Comparison of ENCODE assay signal across 9 cellular contexts in genomic region chr1:44696789-44697188, GRCh38. TPM values are rescaled to one million over a fixed set of nuclear protein-coding genes. Genes with fewer than 3 reads are reported as not detected.
A peak's percentile ranks its signal among the peaks of the same experiment; 100 is the strongest.
DNase-seq lines count a peak whose midpoint lies in the region; ATAC-seq, FAIRE-seq and TF ChIP-seq lines count a peak whose summit lies in the region.
"Had no signal": no experiment of that assay in that cellular context is flagged by ENCODE, and none has a peak within 500 bp of the region (broad histone marks: within the 10 kb centered on the region; RNA-seq: fewer than 3 reads in every experiment).

No MANE protein-coding gene starts in this region.

- no peak overlapping the region for H2AFZ ChIP-seq in K562 (ENCODE audit: low read depth, low read length)

- CTCF ChIA-PET in K562 (lab: Yijun Ruan, JAX; ENCODE audit: low intra/inter-chr PET ratio), result no interaction called here

- in situ Hi-C loops in K562 (cut with MboI), result no loop called here

- POLR2A ChIA-PET in K562 (lab: Yijun Ruan, JAX), result interaction anchor here (0.6 to 3.7 kb wide), 11 partner anchors 9 to 932 kb away, joined by 3 to 28 read pairs (median 3); partner anchors contain the start of gene RPS8

- H3K9me1 ChIP-seq in K562 (ENCODE audit: control insufficient read depth, insufficient read depth, low read length), result no peaks in the 10 kb centered on the region

- H3K4me1 ChIP-seq in K562 (replicated peaks in 1 of 2; ENCODE audit: control insufficient read depth in 2 of 2, insufficient read depth in 2 of 2, low read length in 2 of 2), result no peaks in the 10 kb centered on the region

- no peak overlapping the region for H3K9ac ChIP-seq in K562 (ENCODE audit: insufficient read depth in 1 of 2, low read depth in 2 of 2, low read length in 2 of 2)

- H3K4me1 Mint-ChIP-seq in T-helper 17 cell, result peaks cover 6% of the 10 kb centered on the region

- no TSS peak for BruUV-seq in K562 (replicated peaks; lab: Mats Ljungman, UMichigan)

- ATAC-seq in T-helper 17 cell (peak; percentile 87), K562 (no peak), HG02610 (IDR thresholded peaks at IDR 0.05; ENCODE audit: unreplicated experiment) (no peak), GM18520 (IDR thresholded peaks at IDR 0.05; ENCODE audit: unreplicated experiment) (no peak)

- H3K27ac ChIP-seq in K562 (ENCODE audit: extremely low read depth, low read depth, low read length), result no peak overlapping the region

- no peaks in the 10 kb centered on the region for H4K20me1 ChIP-seq in K562 (replicated peaks; ENCODE audit: control insufficient read depth, insufficient read depth, low read length)

- intact Hi-C loops in K562 (cut with micrococcal nuclease), result no loop called here

- no peaks in the 10 kb centered on the region for H3K9me3 ChIP-seq in T-helper 17 cell (ENCODE audit: control insufficient read depth, low read length, poor library complexity, severe bottlenecking)
- no peaks in the 10 kb centered on the region for H3K9me3 ChIP-seq in K562 (replicated peaks; ENCODE audit: control insufficient read depth, insufficient read depth, low read depth, low read length)

- DNase-seq in activated T-cell treated with anti-CD3 and anti-CD28 coated beads for 1 hour (ENCODE audit: low read depth) (peak; percentile 22), activated T-cell treated with anti-CD3 and anti-CD28 coated beads for 4 hours (no peak), T-helper 17 cell (no peak), K562 (ENCODE audit: extremely low read depth in 1 of 4, low spot score in 3 of 4) (no peak), SW 1271 (lab: John Stamatoyannopoulos, UW) (no peak)
- peak; percentile 12 for DNase-seq in stimulated activated naive CD4-positive, alpha-beta T cell treated with Interleukin-2 at 50 U/mL for 16 hours (lab: John Stamatoyannopoulos, UW)

- no peak for TF ChIP-seq CTCF in K562 (IDR thresholded peaks at IDR 0.05 in 2 of 3, conservative IDR thresholded peaks at IDR 0.05 in 1 of 3; ENCODE audit: insufficient read depth in 2 of 3, low read depth in 1 of 3, low read length in 3 of 3)

- TF ChIP-seq POLR2A in K562 (conservative IDR thresholded peaks at IDR 0.05), result no peak

- peaks cover 2% of the 10 kb centered on the region for H3K36me3 Mint-ChIP-seq in T-helper 17 cell (ENCODE audit: low read depth)

- H3K4me2 ChIP-seq in K562 (ENCODE audit: insufficient read depth, low read length), result no peak overlapping the region

- FAIRE-seq in K562 (lab: Jason Lieb, UNC), result no peak
- FAIRE-seq: keratinocyte had no signal

- H3K27me3 Mint-ChIP-seq in T-helper 17 cell, result peaks cover 10% of the 10 kb centered on the region

- no peaks in the 10 kb centered on the region for H3K36me3 ChIP-seq in K562 (ENCODE audit: control insufficient read depth, insufficient read depth, low read length)

- no peaks in the 10 kb centered on the region for H3K79me2 ChIP-seq in K562 (ENCODE audit: control insufficient read depth, insufficient read depth, low read length)

- H3K27ac Mint-ChIP-seq in T-helper 17 cell, result peak overlapping the region; percentile 53

- no peak for TF ChIP-seq EP300 in K562 (IDR thresholded peaks at IDR 0.05; ENCODE audit: low read length)

- peak overlapping the region; percentile 47 for H3K4me3 Mint-ChIP-seq in T-helper 17 cell

- peaks cover 12 to 20% of the 10 kb centered on the region in 2 experiments; a peak in 4 of 5 replicates for H3K27me3 ChIP-seq in K562 (ENCODE audit: control insufficient read depth in 2 of 2, insufficient read depth in 2 of 2, low read length in 2 of 2)

- H3K4me3 ChIP-seq in K562, result no peak overlapping the region

- WGBS in K562 (ENCODE audit: insufficient coverage, low coverage, missing lambda C conversion rate), result 3% methylated on average over 5 of the region's 5 CpGs

- TF ChIP-seq RAD21 in K562 (CRISPR knock-in tag; conservative IDR thresholded peaks at IDR 0.05 in 1 of 2, IDR thresholded peaks at IDR 0.05 in 1 of 2), result no peak

RNA-seq across cellular contexts. Expression of gene ARMH1, which starts 22.3 kb away (rescaled TPM):
- total RNA-seq in T-helper 17 cell (10 to 100 TPM; 53.0 to 56.8 TPM), K562 (2014; rRNA removed) (not detected in 2 replicates), K562 (2014; rRNA removed; fragmentation: Illumina TruSeq; extraction: Trizol) (not detected in 2 replicates), K562 (2015; rRNA removed; fragmentation: Illumina TruSeq; extraction: Trizol) (not detected in 2 replicates), K562 (2021) (0.49 TPM in 1 of 2 replicates, not detected in the other)
- total RNA-seq in K562 (2011; cell fraction: chromatin; rRNA removed; ENCODE audit: low replicate concordance), result 0.28 TPM in 1 of 2 replicates, not detected in the other
- total RNA-seq in K562 (2011; cell fraction: nucleolus; rRNA removed), result not detected in 2 replicates
- total RNA-seq in K562 (2011; cell fraction: nucleoplasm; rRNA removed), result not detected in 2 replicates
- polyA plus RNA-seq in K562 (2011; rRNA removed) (0.37 TPM in 1 of 2 replicates, not detected in the other), K562 (2014; fragmentation: Illumina TruSeq; extraction: Trizol) (not detected in 2 replicates), K562 (2014; fragmentation: Nextera tagmentation; extraction: Ambion mirVana) (not detected), K562 (2014; rRNA removed) (0.41 TPM in 1 of 2 replicates, not detected in the other)
- 0.07 and 0.72 TPM in 2 replicates for polyA plus RNA-seq in K562 (2011; cell fraction: cytosol; rRNA removed)
- polyA plus RNA-seq in K562 (2011; cell fraction: nucleus; rRNA removed), result 2.1 and 3.0 TPM in 2 replicates
- not detected in 2 replicates for polyA plus RNA-seq in K562 (2012)
- polyA minus RNA-seq in K562 (2011; rRNA and poly(A)+ RNA removed), result not detected in 2 replicates
- not detected in 2 replicates for polyA minus RNA-seq in K562 (2011; cell fraction: cytosol; rRNA and poly(A)+ RNA removed)
- polyA minus RNA-seq in K562 (2011; cell fraction: nucleus; rRNA and poly(A)+ RNA removed), result not detected in 2 replicates

RNA-seq across cellular contexts. Expression of gene TMEM53, which starts 22.5 kb away (rescaled TPM):
- total RNA-seq in T-helper 17 cell, result 1 to 10 TPM; 2.6 to 2.8 TPM
- total RNA-seq in K562 (2011; cell fraction: chromatin; rRNA removed; ENCODE audit: low replicate concordance), result 2.3 and 4.2 TPM in 2 replicates
- 4.0 and 4.1 TPM in 2 replicates for total RNA-seq in K562 (2011; cell fraction: nucleolus; rRNA removed)
- 3.8 and 5.0 TPM in 2 replicates for total RNA-seq in K562 (2011; cell fraction: nucleoplasm; rRNA removed)
- 2.0 and 4.7 TPM in 2 replicates for total RNA-seq in K562 (2014; rRNA removed)
- 0.45 and 1.3 TPM in 2 replicates for total RNA-seq in K562 (2014; rRNA removed; fragmentation: Illumina TruSeq; extraction: Trizol)
- 1.8 and 2.1 TPM in 2 replicates for total RNA-seq in K562 (2015; rRNA removed; fragmentation: Illumina TruSeq; extraction: Trizol)
- 3.1 and 3.7 TPM in 2 replicates for total RNA-seq in K562 (2021)
- 3.0 and 4.1 TPM in 2 replicates for polyA plus RNA-seq in K562 (2011; rRNA removed)
- polyA plus RNA-seq in K562 (2011; cell fraction: cytosol; rRNA removed), result 7.2 and 14.8 TPM in 2 replicates
- 2.6 and 2.7 TPM in 2 replicates for polyA plus RNA-seq in K562 (2011; cell fraction: nucleus; rRNA removed)
- 5.6 and 6.7 TPM in 2 replicates for polyA plus RNA-seq in K562 (2012)
- polyA plus RNA-seq in K562 (2014; fragmentation: Illumina TruSeq; extraction: Trizol), result 3.3 and 3.4 TPM in 2 replicates
- polyA plus RNA-seq in K562 (2014; fragmentation: Nextera tagmentation; extraction: Ambion mirVana), result 1 to 10 TPM in 1 of 2 experiments, under 1 TPM in 1; 0.23 to 1.9 TPM
- polyA plus RNA-seq in K562 (2014; rRNA removed), result 3.7 and 5.0 TPM in 2 replicates
- polyA minus RNA-seq in K562 (2011; rRNA and poly(A)+ RNA removed), result 2.1 and 2.7 TPM in 2 replicates
- polyA minus RNA-seq in K562 (2011; cell fraction: cytosol; rRNA and poly(A)+ RNA removed), result 2.1 and 4.9 TPM in 2 replicates
- 0.54 and 0.78 TPM in 2 replicates for polyA minus RNA-seq in K562 (2011; cell fraction: nucleus; rRNA and poly(A)+ RNA removed)

RNA-seq across cellular contexts. Expression of gene RNU5D-1, which starts 34.2 kb away (rescaled TPM):
- total RNA-seq in T-helper 17 cell, result not detected
- under 0.01 TPM in 2 replicates for total RNA-seq in K562 (2011; cell fraction: chromatin; rRNA removed; ENCODE audit: low replicate concordance)
- under 0.01 TPM in 2 replicates for total RNA-seq in K562 (2011; cell fraction: nucleolus; rRNA removed)
- under 0.01 TPM in 2 replicates for total RNA-seq in K562 (2011; cell fraction: nucleoplasm; rRNA removed)
- total RNA-seq in K562 (2014; rRNA removed), result not detected in 2 replicates
- total RNA-seq in K562 (2014; rRNA removed; fragmentation: Illumina TruSeq; extraction: Trizol), result not detected in 2 replicates
- under 0.01 TPM in 1 of 2 replicates, not detected in the other for total RNA-seq in K562 (2015; rRNA removed; fragmentation: Illumina TruSeq; extraction: Trizol)
- not detected in 2 replicates for total RNA-seq in K562 (2021)
- polyA plus RNA-seq in K562 (2011; rRNA removed), result under 0.01 TPM in 1 of 2 replicates, not detected in the other
- polyA plus RNA-seq in K562 (2011; cell fraction: cytosol; rRNA removed), result not detected in 2 replicates
- polyA plus RNA-seq in K562 (2011; cell fraction: nucleus; rRNA removed), result under 0.01 TPM in 2 replicates
- not detected in 2 replicates for polyA plus RNA-seq in K562 (2012)
- not detected in 2 replicates for polyA plus RNA-seq in K562 (2014; fragmentation: Illumina TruSeq; extraction: Trizol)
- not detected for polyA plus RNA-seq in K562 (2014; fragmentation: Nextera tagmentation; extraction: Ambion mirVana)
- polyA plus RNA-seq in K562 (2014; rRNA removed), result not detected in 2 replicates
- under 0.01 TPM in 2 replicates for polyA minus RNA-seq in K562 (2011; rRNA and poly(A)+ RNA removed)
- polyA minus RNA-seq in K562 (2011; cell fraction: cytosol; rRNA and poly(A)+ RNA removed), result 577 and 1,449 TPM in 2 replicates
- polyA minus RNA-seq in K562 (2011; cell fraction: nucleus; rRNA and poly(A)+ RNA removed), result under 0.01 TPM in 2 replicates
- polyA plus RNA-seq: keratinocyte had no signal

RNA-seq across cellular contexts. Expression of gene KIF2C, which starts 42.8 kb away (rescaled TPM):
- total RNA-seq in T-helper 17 cell (1 to 10 TPM; 1.4 to 1.7 TPM), K562 (2014; rRNA removed) (143 and 159 TPM in 2 replicates), K562 (2014; rRNA removed; fragmentation: Illumina TruSeq; extraction: Trizol) (169 and 184 TPM in 2 replicates), K562 (2015; rRNA removed; fragmentation: Illumina TruSeq; extraction: Trizol) (160 and 164 TPM in 2 replicates), K562 (2021) (156 and 173 TPM in 2 replicates)
- 211 and 292 TPM in 2 replicates for total RNA-seq in K562 (2011; cell fraction: chromatin; rRNA removed; ENCODE audit: low replicate concordance)
- total RNA-seq in K562 (2011; cell fraction: nucleolus; rRNA removed), result 153 and 166 TPM in 2 replicates
- total RNA-seq in K562 (2011; cell fraction: nucleoplasm; rRNA removed), result 123 and 160 TPM in 2 replicates
- polyA plus RNA-seq in K562 (2011; rRNA removed) (214 and 226 TPM in 2 replicates), K562 (2014; fragmentation: Illumina TruSeq; extraction: Trizol) (196 and 210 TPM in 2 replicates), K562 (2014; fragmentation: Nextera tagmentation; extraction: Ambion mirVana) (100 to 1,000 TPM in 1 of 2 experiments, 10 to 100 TPM in 1; 84.9 to 161 TPM), K562 (2014; rRNA removed) (163 and 183 TPM in 2 replicates)
- polyA plus RNA-seq in K562 (2011; cell fraction: cytosol; rRNA removed), result 117 and 189 TPM in 2 replicates
- 195 and 253 TPM in 2 replicates for polyA plus RNA-seq in K562 (2011; cell fraction: nucleus; rRNA removed)
- polyA plus RNA-seq in K562 (2012), result 113 and 166 TPM in 2 replicates
- polyA minus RNA-seq in K562 (2011; rRNA and poly(A)+ RNA removed), result 259 and 260 TPM in 2 replicates
- polyA minus RNA-seq in K562 (2011; cell fraction: cytosol; rRNA and poly(A)+ RNA removed), result 113 and 120 TPM in 2 replicates
- polyA minus RNA-seq in K562 (2011; cell fraction: nucleus; rRNA and poly(A)+ RNA removed), result 52.5 and 93.7 TPM in 2 replicates

Comparison
In these comparisons a context has a peak if more than half of its experiments do, and no peak if none do; other contexts are left out.
1. DNase-seq: peak in activated T-cell treated with anti-CD3 and anti-CD28 coated beads for 1 hour (single experiment) and stimulated activated naive CD4-positive, alpha-beta T cell treated with Interleukin-2 at 50 U/mL for 16 hours (single experiment); none in activated T-cell treated with anti-CD3 and anti-CD28 coated beads for 4 hours (single experiment), T-helper 17 cell (0 of 3), K562 (0 of 4) and SW 1271 (0 of 2).
2. RNA of gene ARMH1, which starts 22.3 kb away (total RNA-seq): 53.0 to 56.8 TPM in T-helper 17 cell; 0.28 to 0.49 TPM in K562; every median in the first group is over 10 times any median in the second.